ENCODE assay signal across 17 cellular contexts in the genomic region with DNA sequence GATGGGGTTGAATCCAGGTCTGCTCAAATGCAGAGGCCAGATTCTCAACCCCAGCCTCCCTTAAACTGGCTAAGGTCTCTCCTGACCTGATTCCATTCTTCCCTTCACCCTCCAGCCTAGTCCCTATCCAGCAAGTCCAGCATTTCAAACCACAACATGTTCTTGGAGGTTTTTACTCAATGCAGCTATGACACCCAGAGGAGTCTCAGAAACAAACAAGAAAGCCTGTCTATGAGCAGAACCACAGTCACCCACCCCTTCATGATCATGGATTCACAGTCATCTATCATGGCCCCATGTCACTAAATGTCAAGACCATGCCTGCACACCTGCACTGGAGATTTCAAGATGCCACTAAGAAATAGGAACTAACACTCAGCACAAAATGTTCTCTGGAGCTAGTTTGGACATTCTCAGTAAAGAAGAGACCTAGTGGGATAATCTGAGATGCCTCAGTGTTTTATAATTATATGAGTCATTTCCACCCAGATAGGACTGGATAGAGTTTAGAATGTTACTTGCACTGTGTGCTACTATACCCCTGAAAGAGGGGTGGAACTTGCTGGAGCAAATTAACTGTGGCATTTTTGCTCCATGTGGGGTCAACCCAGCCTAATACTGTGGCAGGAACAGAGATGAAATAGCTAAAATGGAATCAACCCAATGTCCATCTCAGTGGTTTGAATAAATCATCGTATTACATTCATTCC. TPM values are rescaled to one million over a fixed set of nuclear protein-coding genes. Genes with fewer than 3 reads are reported as not detected.
"Had no signal": no experiment of that assay in that cellular context is flagged by ENCODE, and none has a peak within 500 bp of the region (broad histone marks: within the 10 kb centered on the region; RNA-seq: fewer than 3 reads in every experiment).

No MANE protein-coding gene starts in this region.

- H2AFZ ChIP-seq: parathyroid adenoma had no signal

- H3K36me3 ChIP-seq: thyroid gland, uterus had no signal

- H3K9ac ChIP-seq: parathyroid adenoma had no signal

- H3K4me1 ChIP-seq: parathyroid adenoma, thyroid gland, uterus had no signal

- DNase-seq: activated CD4-positive, alpha-beta T cell treated with anti-CD3 and anti-CD28 coated beads for 1 hour; activated CD4-positive, alpha-beta T cell treated with anti-CD3 and anti-CD28 coated beads, Interleukin-2, amount 50 U/mL, for 48 hours; activated naive CD8-positive, alpha-beta T cell treated with anti-CD3 and anti-CD28 coated beads, Interleukin-2, amount 10 ng/mL, durations not matched to agents 7 days and 5 days; activated T-cell treated with anti-CD3 and anti-CD28 coated beads, Interleukin-2, amount 50 U/mL, for 48 hours; aorta; central memory CD4-positive, alpha-beta T cell; effector memory CD4-positive, alpha-beta T cell; hypothalamus; left colon; naive B cell; T-helper 9 cell; thyroid gland; uterus had no signal

- ATAC-seq: left colon; stimulated activated effector memory CD8-positive, alpha-beta T cell treated with anti-CD3 and anti-CD28 coated beads, Interleukin-12 subunit alpha, Interleukin-12 subunit beta, amount 100 ng/mL, for 72 hours had no signal

- H3K4me3 ChIP-seq: lung, thyroid gland, uterus had no signal

- H3K79me2 ChIP-seq: parathyroid adenoma had no signal

- H3K27me3 ChIP-seq: uterus had no signal

- H3K9me3 ChIP-seq: thyroid gland, uterus had no signal

- H3K27ac ChIP-seq: epithelial cell of prostate, parathyroid adenoma, thyroid gland, uterus had no signal

RNA-seq across cellular contexts. Expression of a gene that starts 21.7 kb away (rescaled TPM):
- total RNA-seq: activated naive CD8-positive, alpha-beta T cell treated with anti-CD3 and anti-CD28 coated beads, Interleukin-2, amount 10 ng/mL, durations not matched to agents 7 days and 5 days; aorta; left colon; lung; thyroid gland; uterus had no signal
- polyA plus RNA-seq: aorta, lung had no signal
